ENCODE assay signal across 10 cellular contexts in the genomic region with DNA sequence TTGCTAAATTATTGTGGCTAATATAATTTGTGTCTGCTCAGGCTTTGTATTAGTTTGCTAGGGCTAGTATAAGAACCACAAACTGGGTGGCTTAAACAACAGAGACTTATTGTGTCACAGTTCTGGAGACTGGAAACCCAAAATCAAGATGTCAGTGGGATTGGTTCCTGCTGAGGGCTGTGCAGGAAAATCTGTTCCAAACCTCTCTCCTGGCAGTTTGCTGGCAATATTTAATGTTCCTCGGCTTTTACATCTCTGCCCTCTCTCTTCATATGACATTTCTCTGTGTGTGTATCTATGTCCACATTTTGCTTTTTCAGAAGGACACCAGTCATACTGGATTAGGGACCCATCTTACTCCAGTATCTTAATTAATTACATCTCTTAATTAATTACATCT.
"Had no signal": no experiment of that assay in that cellular context is flagged by ENCODE, and none has a peak within 500 bp of the region (broad histone marks: within the 10 kb centered on the region; RNA-seq: fewer than 3 reads in every experiment).

No MANE protein-coding gene starts in this region.

- H3K9me3 Mint-ChIP-seq: activated CD8-positive, alpha-beta T cell treated with anti-CD3 and anti-CD28 coated beads for 36 hours; stimulated activated memory B cell treated with anti-CD40 and anti-IgM and Interleukin-4, amounts not matched to agents 10 μg/mL and 1 μg/mL and 100 μg/mL, for 72 hours; T-cell had no signal

- H3K4me1 Mint-ChIP-seq: stimulated activated memory B cell treated with anti-CD40 and anti-IgM and Interleukin-4, amounts not matched to agents 10 μg/mL and 1 μg/mL and 100 μg/mL, for 72 hours; T-cell had no signal

- H3K36me3 Mint-ChIP-seq: stimulated activated memory B cell treated with anti-CD40 and anti-IgM and Interleukin-4, amounts not matched to agents 10 μg/mL and 1 μg/mL and 100 μg/mL, for 72 hours; T-cell had no signal

- H3K27ac Mint-ChIP-seq: activated CD8-positive, alpha-beta T cell treated with anti-CD3 and anti-CD28 coated beads for 36 hours; stimulated activated memory B cell treated with anti-CD40 and anti-IgM and Interleukin-4, amounts not matched to agents 10 μg/mL and 1 μg/mL and 100 μg/mL, for 72 hours; T-cell had no signal

- H3K4me3 Mint-ChIP-seq: activated CD8-positive, alpha-beta T cell treated with anti-CD3 and anti-CD28 coated beads for 36 hours; stimulated activated memory B cell treated with anti-CD40 and anti-IgM and Interleukin-4, amounts not matched to agents 10 μg/mL and 1 μg/mL and 100 μg/mL, for 72 hours; T-cell had no signal

- H3K27ac ChIP-seq: cardiac muscle cell, parathyroid adenoma had no signal

- DNase-seq: activated CD4-positive, alpha-beta T cell treated with anti-CD3 and anti-CD28 coated beads for 1 hour; activated CD8-positive, alpha-beta memory T cell treated with anti-CD3 and anti-CD28 coated beads, Interleukin-2, amount 50 U/mL, for 4 hours; activated CD8-positive, alpha-beta T cell treated with anti-CD3 and anti-CD28 coated beads for 36 hours; effector memory CD4-positive, alpha-beta T cell; T-cell; T1000 had no signal

- H3K9ac ChIP-seq: parathyroid adenoma had no signal

- ATAC-seq: activated CD8-positive, alpha-beta T cell treated with anti-CD3 and anti-CD28 coated beads for 36 hours; stimulated activated memory B cell treated with anti-CD40 and anti-IgM and Interleukin-4, amounts not matched to agents 10 μg/mL and 1 μg/mL and 100 μg/mL, for 72 hours; T-cell had no signal

- H3K4me3 ChIP-seq: cardiac muscle cell, smooth muscle cell had no signal

- H3K36me3 ChIP-seq: cardiac muscle cell had no signal

- H3K27me3 ChIP-seq: cardiac muscle cell had no signal
